In genomic region chr10:73586583-73586984, GRCh38 we compare ENCODE assay signal across 1 cellular context.
TF ChIP-seq lines count a peak whose summit lies in the region.

No MANE protein-coding gene starts in this region.

TF ChIP-seq in K562, 482 proteins besides CTCF, POLR2A, EP300 and RAD21 (continued from another document and continues in another):
- TF ChIP-seq ZNF318 (IDR thresholded peaks at IDR 0.05; ENCODE audit: borderline replicate concordance in 1 of 2, low read depth in 1 of 2) (0 out of 4 replicates have a peak, but pooled peaks have one; percentile 38 to 40), ILF3 (IDR thresholded peaks at IDR 0.05; ENCODE audit: borderline replicate concordance) (no peak), COPS2 (conservative IDR thresholded peaks at IDR 0.05) (no peak), USF2 (CRISPR knock-in tag; IDR thresholded peaks at IDR 0.05) (no peak), ZNF282 (CRISPR knock-in tag; IDR thresholded peaks at IDR 0.05) (no peak), TOE1 (IDR thresholded peaks at IDR 0.05; ENCODE audit: borderline replicate concordance) (no peak), TOE1 (CRISPR knock-in tag; IDR thresholded peaks at IDR 0.05; ENCODE audit: borderline replicate concordance, low read depth) (no peak), ADNP (tag; IDR thresholded peaks at IDR 0.05) (no peak), EZH2 (IDR thresholded peaks at IDR 0.05; ENCODE audit: borderline replicate concordance, low read depth, low read length) (no peak), SRSF1 (IDR thresholded peaks at IDR 0.05; ENCODE audit: low read depth, low read length) (no peak), TGIF2 (CRISPR knock-in tag; IDR thresholded peaks at IDR 0.05) (no peak), SMARCA4 (IDR thresholded peaks at IDR 0.05) (peak; percentile 87; the same call in 1 of the 2 replicates), UBTF (IDR thresholded peaks at IDR 0.05; ENCODE audit: borderline replicate concordance in 1 of 2, low read depth in 2 of 2, low read length in 2 of 2) (no peak), TRIM28 (IDR thresholded peaks at IDR 0.05) (no peak), JUND (IDR thresholded peaks at IDR 0.05; ENCODE audit: borderline replicate concordance, low read depth, low read length) (peak; percentile 71; the same call in 1 of the 2 replicates), JUND (tag; IDR thresholded peaks at IDR 0.05; ENCODE audit: borderline replicate concordance, low read depth, low read length) (peak; percentile 68; the same call in 2 of the 3 replicates), HNRNPK (IDR thresholded peaks at IDR 0.05; ENCODE audit: low read depth, low read length, poor library complexity, severe bottlenecking) (no peak), ZNF75A (CRISPR knock-in tag; IDR thresholded peaks at IDR 0.05) (no peak), FOXP4 (CRISPR knock-in tag; IDR thresholded peaks at IDR 0.05; ENCODE audit: borderline replicate concordance) (no peak), SREBF1 (IDR thresholded peaks at IDR 0.05; ENCODE audit: borderline replicate concordance, low read depth, low read length) (no peak), ZKSCAN3 (CRISPR knock-in tag; IDR thresholded peaks at IDR 0.05) (no peak), NCOA2 (IDR thresholded peaks at IDR 0.05; ENCODE audit: partially characterized antibody in 2 of 2) (no peak), PTBP1 (IDR thresholded peaks at IDR 0.05; ENCODE audit: low read depth, low read length) (no peak), BMI1 (IDR thresholded peaks at IDR 0.05; ENCODE audit: low read length) (no peak), ATF3 (IDR thresholded peaks at IDR 0.05) (peak; percentile 91), ATF3 (CRISPR knock-in tag; conservative IDR thresholded peaks at IDR 0.05) (no peak), RUNX1 (IDR thresholded peaks at IDR 0.05; ENCODE audit: low read depth) (no peak), TEAD4 (IDR thresholded peaks at IDR 0.05; ENCODE audit: low read length) (peak; percentile 66), TEAD4 (CRISPR knock-in tag; IDR thresholded peaks at IDR 0.05; ENCODE audit: borderline replicate concordance) (no peak), ATF4 (CRISPR knock-in tag; IDR thresholded peaks at IDR 0.05) (peak; percentile 92), ETV5 (CRISPR knock-in tag; IDR thresholded peaks at IDR 0.05; ENCODE audit: low read depth) (no peak), VEZF1 (CRISPR knock-in tag; IDR thresholded peaks at IDR 0.05) (0 out of 2 replicates have a peak, but pooled peaks have one; percentile 35), NR2C2 (CRISPR knock-in tag; IDR thresholded peaks at IDR 0.05) (no peak), NR2C2 (tag; IDR thresholded peaks at IDR 0.05) (no peak), GABPB2 (CRISPR knock-in tag; conservative IDR thresholded peaks at IDR 0.05) (no peak), MLLT1 (IDR thresholded peaks at IDR 0.05) (no peak), NONO (IDR thresholded peaks at IDR 0.05; ENCODE audit: low read depth in 2 of 2, low read length in 1 of 2) (no peak), CBFA2T3 (IDR thresholded peaks at IDR 0.05) (0 out of 2 replicates have a peak, but pooled peaks have one; percentile 35), ESRRA (IDR thresholded peaks at IDR 0.05; ENCODE audit: borderline replicate concordance, low read depth) (no peak), PTRF (tag; IDR thresholded peaks at IDR 0.05) (no peak), FOXM1 (IDR thresholded peaks at IDR 0.05; ENCODE audit: low read depth) (peak; percentile 80; the same call in 1 of the 2 replicates), FOXM1 (CRISPR knock-in tag; IDR thresholded peaks at IDR 0.05; ENCODE audit: low read depth) (no peak), RBFOX2 (IDR thresholded peaks at IDR 0.05; ENCODE audit: low read depth, low read length) (no peak), ZNF398 (CRISPR knock-in tag; IDR thresholded peaks at IDR 0.05) (no peak), CCNT2 (IDR thresholded peaks at IDR 0.05; ENCODE audit: borderline replicate concordance, extremely low read depth, insufficient read length, low read depth, low read length) (peak; percentile 52)
